ENCODE assay signal across 22 cellular contexts in the genomic region with DNA sequence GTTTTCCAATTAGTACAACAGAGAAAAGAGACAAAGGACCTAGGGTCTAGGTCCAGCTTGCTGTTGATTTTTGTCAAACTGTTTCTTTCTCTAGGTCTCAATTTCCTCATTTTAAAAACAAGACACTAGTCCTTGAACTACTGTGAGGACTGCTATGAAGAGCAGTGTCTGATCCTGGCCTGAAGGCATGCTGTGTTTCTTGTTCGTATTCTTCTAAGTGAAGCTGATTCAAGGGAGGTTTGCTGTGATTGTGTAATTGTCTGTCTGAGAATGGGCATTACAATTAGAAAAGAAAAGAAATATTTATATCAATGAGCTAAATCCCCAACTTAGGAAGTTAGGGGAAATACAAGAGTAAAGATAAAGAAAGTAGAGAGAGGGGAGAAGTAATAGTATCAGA.
"Had no signal": no experiment of that assay in that cellular context is flagged by ENCODE, and none has a peak within 500 bp of the region (broad histone marks: within the 10 kb centered on the region; RNA-seq: fewer than 3 reads in every experiment).

No MANE protein-coding gene starts in this region.

- H3K9ac ChIP-seq: neural progenitor cell had no signal

- H3K4me3 ChIP-seq: colonic mucosa, left ventricle myocardium inferior, neural progenitor cell, ovary, spleen, thoracic aorta, upper lobe of right lung had no signal

- H3K36me3 ChIP-seq: colonic mucosa, left ventricle myocardium inferior, neural progenitor cell, ovary, spleen, thoracic aorta, upper lobe of right lung had no signal

- H3K27ac ChIP-seq: colonic mucosa, left ventricle myocardium inferior, neural progenitor cell, ovary, spleen, thoracic aorta, upper lobe of right lung had no signal

- H3K9me3 ChIP-seq: colonic mucosa, ovary, thoracic aorta, upper lobe of right lung had no signal

- H3K4me1 Mint-ChIP-seq: brain, endodermal cell, neural progenitor cell had no signal

- DNase-seq: activated CD4-positive, alpha-beta T cell treated with anti-CD3 and anti-CD28 coated beads, Interleukin-2, amount 10 ng/mL, durations not matched to agents 7 days and 5 days; activated CD4-positive, CD25-positive, alpha-beta regulatory T cell; activated CD8-positive, alpha-beta memory T cell treated with anti-CD3 and anti-CD28 coated beads, Interleukin-2, amount 50 U/mL, for 48 hours; activated gamma-delta T cell treated with Interleukin-2 at 50 U/mL for 16 hours; anterior cingulate cortex; colonic mucosa; endodermal cell; erythroblast; kidney glomerular epithelial cell; left ventricle myocardium inferior; naive thymus-derived CD4-positive, alpha-beta T cell; ovary; spleen; stimulated activated CD4-positive, alpha-beta T cell treated with anti-CD3 and anti-CD28 coated beads, Interleukin-4, amount 100 ng/mL, for 4 hours; stimulated activated naive B cell treated with anti-CD40 and anti-IgM and Interleukin-4, amounts not matched to agents 10 μg/mL and 1 μg/mL and 100 μg/mL, for 72 hours; T-helper 9 cell; upper lobe of right lung had no signal

- ATAC-seq: naive thymus-derived CD4-positive, alpha-beta T cell; sciatic nerve; stimulated activated naive B cell treated with anti-CD40 and anti-IgM and Interleukin-4, amounts not matched to agents 10 μg/mL and 1 μg/mL and 100 μg/mL, for 72 hours; upper lobe of right lung had no signal

- H3K27ac Mint-ChIP-seq: activated CD4-positive, alpha-beta T cell treated with anti-CD3 and anti-CD28 coated beads, Interleukin-2, amount 10 ng/mL, durations not matched to agents 7 days and 5 days; activated naive CD8-positive, alpha-beta T cell; endodermal cell; neural progenitor cell; stimulated activated naive B cell treated with anti-CD40 and anti-IgM and Interleukin-4, amounts not matched to agents 10 μg/mL and 1 μg/mL and 100 μg/mL, for 72 hours had no signal

- H3K9me3 Mint-ChIP-seq: endodermal cell, neural progenitor cell had no signal

- H3K27me3 Mint-ChIP-seq: activated naive CD8-positive, alpha-beta T cell had no signal

- H3K36me3 Mint-ChIP-seq: brain, neural progenitor cell had no signal

- H3K4me3 Mint-ChIP-seq: activated CD4-positive, alpha-beta T cell treated with anti-CD3 and anti-CD28 coated beads, Interleukin-2, amount 10 ng/mL, durations not matched to agents 7 days and 5 days; activated naive CD8-positive, alpha-beta T cell; brain; endodermal cell; naive thymus-derived CD4-positive, alpha-beta T cell; neural progenitor cell; stimulated activated naive B cell treated with anti-CD40 and anti-IgM and Interleukin-4, amounts not matched to agents 10 μg/mL and 1 μg/mL and 100 μg/mL, for 72 hours had no signal
